Comparison of ENCODE assay signal across 13 cellular contexts in the genomic region with DNA sequence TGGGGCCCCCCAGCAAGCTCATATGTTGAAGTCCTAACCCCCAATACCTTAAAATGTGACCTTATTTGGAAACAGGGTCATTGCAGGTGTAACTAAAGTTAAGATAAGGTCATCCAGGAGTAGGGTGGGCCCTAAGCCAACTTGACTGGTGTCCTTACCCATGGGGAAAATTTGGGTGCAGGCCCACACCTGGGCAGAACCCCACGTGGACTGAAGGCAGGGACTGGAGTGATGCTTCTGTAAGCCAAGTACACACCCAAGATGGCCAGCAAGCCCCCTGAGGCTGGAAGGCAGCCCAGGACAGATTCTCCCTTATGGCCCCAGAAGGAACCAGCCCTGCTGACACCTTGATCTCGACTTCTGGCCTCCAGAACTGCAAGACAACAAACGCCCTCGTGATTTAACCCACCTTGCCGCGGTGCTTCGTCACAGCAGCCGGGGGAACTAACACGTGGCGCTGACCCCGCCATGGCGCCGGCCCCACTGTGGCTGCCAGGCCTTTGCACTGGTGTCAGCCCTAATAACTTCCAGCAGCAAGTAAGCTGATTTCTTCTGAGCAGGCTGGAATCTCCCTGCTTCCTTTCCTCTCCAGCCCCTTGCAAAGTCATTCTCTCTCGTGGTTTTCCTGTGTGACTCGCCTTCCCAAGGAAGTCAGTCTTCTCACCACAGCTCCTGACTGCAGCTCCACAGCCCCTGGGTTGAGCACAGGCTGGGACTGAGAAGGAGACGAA. TPM values are rescaled to one million over a fixed set of nuclear protein-coding genes. Genes with fewer than 3 reads are reported as not detected.
DNase-seq lines count a peak whose midpoint lies in the region; ATAC-seq, FAIRE-seq and TF ChIP-seq lines count a peak whose summit lies in the region.
"Had no signal": no experiment of that assay in that cellular context is flagged by ENCODE, and none has a peak within 500 bp of the region (broad histone marks: within the 10 kb centered on the region; RNA-seq: fewer than 3 reads in every experiment).

No MANE protein-coding gene starts in this region.

- H3K4me1 ChIP-seq in left ventricle myocardium inferior (no peaks in the 10 kb centered on the region), Caco-2 (no peaks in the 10 kb centered on the region)

- CTCF ChIA-PET in T-cell (lab: Charles Lee), result no interaction called here
- CTCF ChIA-PET in Caco-2 (lab: Charles Lee), result no interaction called here

- intact Hi-C loops in Right ventricle myocardium superior (cut with DNase I) (no loop called here), left ventricle myocardium inferior (cut with micrococcal nuclease) (no loop called here), Caco-2 (cut with micrococcal nuclease; ENCODE audit: unreplicated experiment) (no loop called here)

- H3K27ac ChIP-seq in left ventricle myocardium inferior (replicated peaks), result no peak overlapping the region

- DNase-seq in Right ventricle myocardium superior, result peak; percentile 31
- no peak for DNase-seq in left ventricle myocardium inferior
- peak in 2 of 34 experiments; percentile 2 to 23 for DNase-seq in T-cell
- DNase-seq in foreskin melanocyte, result peak; percentile 52
- DNase-seq in urothelium cell line (ENCODE audit: low spot score), result peak; percentile 10
- DNase-seq in Caco-2, result no peak
- DNase-seq in stimulated activated CD4-positive, alpha-beta T cell treated with anti-CD3 and anti-CD28 coated beads, Interleukin-4, amount 100 ng/mL, for 24 hours, result no peak
- DNase-seq: activated naive CD8-positive, alpha-beta T cell treated with anti-CD3 and anti-CD28 coated beads, Interleukin-2, amount 50 U/mL, for 24 hours; NCI-H1417; NK-92 treated with Interleukin-12 subunit alpha and Interleukin-12 subunit beta, amount 100 ng/mL, for 24 hours had no signal

- H3K27me3 ChIP-seq in left ventricle myocardium inferior (ENCODE audit: low read depth) (no peaks in the 10 kb centered on the region), Caco-2 (replicated peaks; ENCODE audit: control insufficient read depth, insufficient read depth, low read length) (no peaks in the 10 kb centered on the region; the same call in 1 of the 2 replicates)

- H3K36me3 ChIP-seq in left ventricle myocardium inferior, result no peaks in the 10 kb centered on the region
- H3K36me3 ChIP-seq in Caco-2 (ENCODE audit: control insufficient read depth, insufficient read depth, low read length), result no peaks in the 10 kb centered on the region

- peaks cover 38 to 63% (median 60%) of the 10 kb centered on the region in 3 donors for H3K4me1 Mint-ChIP-seq in T-cell
- H3K4me1 Mint-ChIP-seq in Caco-2 (ENCODE audit: low read depth, unreplicated experiment), result no peaks in the 10 kb centered on the region

- H3K36me3 Mint-ChIP-seq in T-cell (no peaks in the 10 kb centered on the region), Caco-2 (ENCODE audit: insufficient read depth, unreplicated experiment) (no peaks in the 10 kb centered on the region)

- H3K4me3 ChIP-seq in left ventricle myocardium inferior, result no peak overlapping the region
- no peak overlapping the region for H3K4me3 ChIP-seq in Caco-2 (ENCODE audit: low read depth, low read length)
- H3K4me3 ChIP-seq: GM23338 had no signal

- BruUV-seq in Caco-2 (replicated peaks; lab: Mats Ljungman, UMichigan), result no TSS peak

- H3K27me3 Mint-ChIP-seq in T-cell (no peaks in the 10 kb centered on the region), Caco-2 (ENCODE audit: insufficient read depth, unreplicated experiment) (peaks cover 3% of the 10 kb centered on the region)
- H3K27me3 Mint-ChIP-seq: activated naive CD8-positive, alpha-beta T cell treated with anti-CD3 and anti-CD28 coated beads, Interleukin-2, amount 50 U/mL, for 24 hours had no signal

- H3K9me3 ChIP-seq in left ventricle myocardium inferior (replicated peaks), result no peaks in the 10 kb centered on the region
- no peaks in the 10 kb centered on the region for H3K9me3 ChIP-seq in Caco-2

- POLR2A ChIA-PET in T-cell (lab: Charles Lee), result no interaction called here
- POLR2A ChIA-PET in Caco-2 (lab: Charles Lee), result no interaction called here

- H3K9me3 Mint-ChIP-seq in T-cell, result peaks cover 0 to 3% (median 0%) of the 10 kb centered on the region in 3 donors
- H3K9me3 Mint-ChIP-seq in Caco-2 (ENCODE audit: unreplicated experiment), result no peaks in the 10 kb centered on the region
- H3K9me3 Mint-ChIP-seq: activated naive CD8-positive, alpha-beta T cell treated with anti-CD3 and anti-CD28 coated beads, Interleukin-2, amount 50 U/mL, for 24 hours; GM23338 had no signal

- no peak for FAIRE-seq in urothelium cell line (lab: Jason Lieb, UNC)
- FAIRE-seq: D721Med had no signal

- H3K27ac Mint-ChIP-seq in T-cell, result peak overlapping the region; percentile 19 to 77
- H3K27ac Mint-ChIP-seq in Caco-2 (ENCODE audit: unreplicated experiment), result no peak overlapping the region
- H3K27ac Mint-ChIP-seq: activated naive CD8-positive, alpha-beta T cell treated with anti-CD3 and anti-CD28 coated beads, Interleukin-2, amount 50 U/mL, for 24 hours; GM23338 had no signal

- TF ChIP-seq CTCF in left ventricle myocardium inferior (IDR thresholded peaks at IDR 0.05; ENCODE audit: borderline replicate concordance) (no peak), Caco-2 (IDR thresholded peaks at IDR 0.05; ENCODE audit: insufficient read depth in 1 of 2, low read depth in 1 of 2, low read length in 1 of 2, severe bottlenecking in 1 of 2, unreplicated experiment in 1 of 2) (no peak)

- no peak for ATAC-seq in Right ventricle myocardium superior (ENCODE audit: poor library complexity)
- no peak for ATAC-seq in T-cell (replicated peaks in 1 of 4)
- no peak for ATAC-seq in HG03280 (IDR thresholded peaks at IDR 0.05; ENCODE audit: unreplicated experiment)
- ATAC-seq: activated naive CD8-positive, alpha-beta T cell treated with anti-CD3 and anti-CD28 coated beads, Interleukin-2, amount 50 U/mL, for 24 hours; GM23338 had no signal

- H3K4me3 Mint-ChIP-seq in T-cell, result no peak overlapping the region
- H3K4me3 Mint-ChIP-seq in Caco-2 (ENCODE audit: unreplicated experiment), result no peak overlapping the region
- H3K4me3 Mint-ChIP-seq: activated naive CD8-positive, alpha-beta T cell treated with anti-CD3 and anti-CD28 coated beads, Interleukin-2, amount 50 U/mL, for 24 hours; GM23338 had no signal

RNA-seq across cellular contexts. Expression of a gene that starts 23.2 kb away (rescaled TPM):
- total RNA-seq in Right ventricle myocardium superior, result 31.5 TPM
- 40.4 TPM for total RNA-seq in left ventricle myocardium inferior
- 100 to 1,000 TPM in 1 of 5 donors, 10 to 100 TPM in 4; 57.0 to 125 (median 78.2) TPM for total RNA-seq in T-cell
- 22.1 and 22.3 TPM in 2 replicates for total RNA-seq in Caco-2 (2022)

RNA-seq across cellular contexts. Expression of a gene that starts 43.2 kb away (rescaled TPM):
- total RNA-seq in Right ventricle myocardium superior (5.7 TPM), left ventricle myocardium inferior (6.4 TPM), T-cell (10 to 100 TPM; 29.3 to 94.0 (median 31.2) TPM), Caco-2 (2022) (17.7 and 17.9 TPM in 2 replicates)

RNA-seq across cellular contexts. Expression of a gene that starts 43.2 kb away (rescaled TPM):
- 2.3 TPM for total RNA-seq in Right ventricle myocardium superior
- total RNA-seq in left ventricle myocardium inferior, result 2.2 TPM
- 1 to 10 TPM; 2.5 to 3.7 (median 2.7) TPM for total RNA-seq in T-cell
- 1.2 and 1.6 TPM in 2 replicates for total RNA-seq in Caco-2 (2022)

Comparison
In these comparisons a context has a peak if more than half of its experiments do, and no peak if none do; other contexts are left out.
1. DNase-seq: peak in Right ventricle myocardium superior (single experiment), foreskin melanocyte (single experiment) and urothelium cell line (single experiment); none in left ventricle myocardium inferior (single experiment), Caco-2 (0 of 2) and stimulated activated CD4-positive, alpha-beta T cell treated with anti-CD3 and anti-CD28 coated beads, Interleukin-4, amount 100 ng/mL, for 24 hours (single experiment).